ENCODE assay signal across 9 cellular contexts in the genomic region with DNA sequence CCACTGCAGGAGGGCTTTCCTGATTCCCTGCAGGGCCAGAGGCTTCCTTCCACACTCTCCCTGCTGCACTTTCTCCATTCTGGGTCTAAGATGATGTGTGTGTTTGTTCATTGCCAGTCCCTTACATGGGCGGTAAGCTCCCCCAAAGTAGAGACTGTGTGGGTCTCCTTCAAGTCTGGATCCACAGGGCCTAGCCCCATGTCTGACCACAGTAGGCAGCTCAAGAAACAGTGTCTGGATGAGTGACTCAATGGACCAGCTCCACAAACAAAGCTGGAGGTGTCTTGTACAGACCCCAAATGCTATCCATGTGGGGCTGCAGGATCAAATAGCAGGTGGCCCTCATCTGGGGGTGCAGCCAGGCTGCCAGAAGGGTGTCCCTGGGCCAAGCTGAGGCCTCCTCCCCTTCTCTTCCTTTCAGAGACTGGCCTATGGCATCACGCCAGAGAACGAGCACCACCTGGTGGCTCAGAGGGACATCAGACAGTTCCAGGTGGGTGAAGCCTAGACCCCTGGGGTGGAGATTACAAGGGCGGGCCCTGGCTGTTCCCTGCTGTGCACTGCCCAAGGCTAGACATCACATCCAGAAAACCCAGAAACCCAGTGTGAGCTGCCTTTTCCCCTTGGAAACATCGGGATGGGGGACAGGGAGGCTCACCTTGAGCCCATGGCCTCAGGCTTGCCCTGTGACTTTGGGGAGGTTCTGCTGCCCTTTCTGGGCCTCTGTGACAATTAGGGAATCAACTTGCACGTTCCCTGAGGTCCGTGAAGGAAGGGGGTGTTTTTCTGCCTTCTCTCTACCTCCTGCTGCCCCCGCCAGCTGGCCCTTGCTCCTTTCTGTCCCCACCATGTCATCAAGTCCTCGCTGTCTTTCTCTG. TPM values are rescaled to one million over a fixed set of nuclear protein-coding genes. Genes with fewer than 3 reads are reported as not detected.
DNase-seq lines count a peak whose midpoint lies in the region; ATAC-seq, FAIRE-seq and TF ChIP-seq lines count a peak whose summit lies in the region.
"Had no signal": no experiment of that assay in that cellular context is flagged by ENCODE, and none has a peak within 500 bp of the region (broad histone marks: within the 10 kb centered on the region; RNA-seq: fewer than 3 reads in every experiment).

No MANE protein-coding gene starts in this region.

- 14% methylated on average over 6 of the region's 9 CpGs for WGBS in HepG2 (ENCODE audit: low lambda C conversion rate)

- no peak overlapping the region for H2AFZ ChIP-seq in HepG2 (ENCODE audit: low read length)

- CTCF ChIA-PET in HepG2 (lab: Yijun Ruan, JAX; ENCODE audit: low intra/inter-chr PET ratio, low total read pairs), result interaction anchor here (1.1 to 9.3 kb wide), 9 partner anchors 11 to 236 kb away, joined by 3 to 423 read pairs (median 5); no protein-coding TSS in a partner anchor

- no peaks in the 10 kb centered on the region for H3K36me3 ChIP-seq in brain microvascular endothelial cell (replicated peaks)
- H3K36me3 ChIP-seq in HepG2 (replicated peaks in 1 of 2; ENCODE audit: control insufficient read depth in 1 of 2, insufficient read depth in 2 of 2, low read length in 2 of 2), result no peaks in the 10 kb centered on the region

- POLR2A ChIA-PET in HepG2 (lab: Yijun Ruan, JAX), result interaction anchor here (1.2 kb wide), 1 partner anchor 79 kb away, joined by 5 read pairs; no protein-coding TSS in a partner anchor

- intact Hi-C loops in HepG2 (cut with micrococcal nuclease; ENCODE audit: unreplicated experiment), result loop anchor here (1.0 kb wide), 2 partner anchors 53 to 78 kb away; no protein-coding TSS in a partner anchor

- H3K9ac ChIP-seq in HepG2 (ENCODE audit: insufficient read depth, low read depth, low read length), result no peak overlapping the region; the same call in 1 of the 2 replicates

- no TSS peak for BruUV-seq in HepG2 (replicated peaks; lab: Mats Ljungman, UMichigan)

- H3K4me3 ChIP-seq in brain microvascular endothelial cell (ENCODE audit: low read depth, low read length) (no peak overlapping the region), HepG2 (replicated peaks in 1 of 3; ENCODE audit: insufficient read depth in 1 of 3, low read depth in 2 of 3, low read length in 3 of 3) (no peak overlapping the region)
- H3K4me3 ChIP-seq: skin epidermis had no signal

- 0 out of 2 replicates have a peak, but pooled peaks cover 6% of the 10 kb centered on the region for H3K4me1 ChIP-seq in HepG2 (ENCODE audit: insufficient read depth, low read length)

- H3K9me3 ChIP-seq in HepG2 (ENCODE audit: low read length), result no peaks in the 10 kb centered on the region

- H3K79me2 ChIP-seq in HepG2 (ENCODE audit: insufficient read depth, low read length), result no peaks in the 10 kb centered on the region

- TF ChIP-seq POLR2A in HepG2 (IDR thresholded peaks at IDR 0.05; ENCODE audit: insufficient read depth in 1 of 2, low read depth in 2 of 2, low read length in 2 of 2), result no peak

- TF ChIP-seq RAD21 in HepG2 (CRISPR knock-in tag; IDR thresholded peaks at IDR 0.05), result peak; percentile 90

- H3K27ac ChIP-seq in brain microvascular endothelial cell (no peak overlapping the region), HepG2 (ENCODE audit: extremely low read length, insufficient read depth, low read length) (no peak overlapping the region)
- H3K27ac ChIP-seq: skin epidermis had no signal

- H3K27me3 ChIP-seq in brain microvascular endothelial cell (replicated peaks) (no peaks in the 10 kb centered on the region), HepG2 (ENCODE audit: control insufficient read depth in 1 of 2, insufficient read depth in 2 of 2, low read length in 2 of 2) (peaks cover 0 to 2% of the 10 kb centered on the region in 2 experiments; a peak in 1 of 5 replicates)

- peak; percentile 76 for TF ChIP-seq CTCF in brain microvascular endothelial cell (IDR thresholded peaks at IDR 0.05; ENCODE audit: low read depth, low read length, missing control alignments)
- peak; percentile 98 for TF ChIP-seq CTCF in HepG2 (CRISPR knock-in tag; IDR thresholded peaks at IDR 0.05)

- in situ Hi-C loops in brain microvascular endothelial cell (cut with HindIII; ENCODE audit: low pct_ligation_motif_present, low sequenced_read_pairs), result loop anchor here (25.0 kb wide), 1 partner anchor 239 kb away; no protein-coding TSS in a partner anchor
- in situ Hi-C loops in HepG2 (cut with HindIII; ENCODE audit: extremely low pct_ligation_motif_present, low pct_unique_long_range_greater_than_20kb), result loop anchor here (5.0 kb wide), 3 partner anchors 59 to 234 kb away; no protein-coding TSS in a partner anchor

- H3K4me2 ChIP-seq in HepG2 (ENCODE audit: low read depth, low read length), result peak overlapping the region; percentile 11; the same call in 1 of the 2 replicates

- ATAC-seq in GM19328 (IDR thresholded peaks at IDR 0.05; ENCODE audit: unreplicated experiment) (peak; percentile 81), HepG2 (peak; percentile 97)

- peak; percentile 64 for FAIRE-seq in HepG2 (lab: Jason Lieb, UNC)

- DNase-seq in D341Med (ENCODE audit: low spot score) (peak; percentile 48), HS-5 (ENCODE audit: low read depth) (peak; percentile 8), RPMI8226 (peak; percentile 78), brain microvascular endothelial cell (peak; percentile 20), HepG2 (ENCODE audit: low spot score) (peak; percentile 73), cerebellar nuclear complex (lab: John Stamatoyannopoulos, UW) (no peak)
- DNase-seq in stimulated activated CD8-positive, alpha-beta memory T cell treated with anti-CD3 and anti-CD28 coated beads, Interleukin-7, amount 100 ng/mL, for 48 hours (ENCODE audit: extremely low read depth in 1 of 2, low read depth in 1 of 2), result peak; percentile 6

- TF ChIP-seq EP300 in HepG2 (IDR thresholded peaks at IDR 0.05; ENCODE audit: low read depth in 2 of 2, low read length in 2 of 2), result no peak
- TF ChIP-seq EP300 in HepG2 (CRISPR knock-in tag; IDR thresholded peaks at IDR 0.05; ENCODE audit: borderline replicate concordance), result no peak

- no peaks in the 10 kb centered on the region for H4K20me1 ChIP-seq in HepG2 (ENCODE audit: insufficient read depth, low read length)

TF ChIP-seq in HepG2, 621 proteins besides CTCF, POLR2A, EP300 and RAD21 (continues in another document):
- TF ChIP-seq, protein P1, sequence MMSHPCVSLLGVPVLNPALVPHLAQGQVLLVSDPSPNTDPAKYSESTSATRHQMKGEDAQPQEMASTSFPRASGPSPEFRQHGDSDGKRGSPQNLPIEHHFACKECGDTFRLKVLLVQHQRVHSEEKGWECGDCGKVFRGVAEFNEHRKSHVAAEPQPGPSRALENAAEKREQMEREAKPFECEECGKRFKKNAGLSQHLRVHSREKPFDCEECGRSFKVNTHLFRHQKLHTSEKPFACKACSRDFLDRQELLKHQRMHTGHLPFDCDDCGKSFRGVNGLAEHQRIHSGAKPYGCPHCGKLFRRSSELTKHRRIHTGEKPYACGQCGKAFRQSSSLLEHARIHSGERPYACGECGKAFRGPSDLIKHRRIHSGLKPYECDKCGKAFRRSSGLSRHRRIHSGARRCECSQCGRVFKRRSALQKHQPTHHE (CRISPR knock-in tag; IDR thresholded peaks at IDR 0.05; ENCODE audit: borderline replicate concordance), result 0 out of 2 replicates have a peak, but pooled peaks have one; percentile 53
- TF ChIP-seq ZBTB7A (CRISPR knock-in tag; IDR thresholded peaks at IDR 0.05) (no peak), STAG1 (CRISPR knock-in tag; IDR thresholded peaks at IDR 0.05) (peak; percentile 95), ZNF670 (CRISPR knock-in tag; IDR thresholded peaks at IDR 0.05; ENCODE audit: borderline replicate concordance) (no peak), ZNF772 (CRISPR knock-in tag; IDR thresholded peaks at IDR 0.05) (0 out of 2 replicates have a peak, but pooled peaks have one; percentile 36), REPIN1 (CRISPR knock-in tag; IDR thresholded peaks at IDR 0.05; ENCODE audit: borderline replicate concordance, low read depth) (peak; percentile 57; the same call in 1 of the 2 replicates), CBX5 (CRISPR knock-in tag; IDR thresholded peaks at IDR 0.05; ENCODE audit: borderline replicate concordance) (peak; percentile 30; the same call in 1 of the 2 replicates), ARNT2 (CRISPR knock-in tag; IDR thresholded peaks at IDR 0.05; ENCODE audit: low read depth) (no peak)
- TF ChIP-seq, protein P2, sequence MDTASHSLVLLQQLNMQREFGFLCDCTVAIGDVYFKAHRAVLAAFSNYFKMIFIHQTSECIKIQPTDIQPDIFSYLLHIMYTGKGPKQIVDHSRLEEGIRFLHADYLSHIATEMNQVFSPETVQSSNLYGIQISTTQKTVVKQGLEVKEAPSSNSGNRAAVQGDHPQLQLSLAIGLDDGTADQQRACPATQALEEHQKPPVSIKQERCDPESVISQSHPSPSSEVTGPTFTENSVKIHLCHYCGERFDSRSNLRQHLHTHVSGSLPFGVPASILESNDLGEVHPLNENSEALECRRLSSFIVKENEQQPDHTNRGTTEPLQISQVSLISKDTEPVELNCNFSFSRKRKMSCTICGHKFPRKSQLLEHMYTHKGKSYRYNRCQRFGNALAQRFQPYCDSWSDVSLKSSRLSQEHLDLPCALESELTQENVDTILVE (CRISPR knock-in tag; IDR thresholded peaks at IDR 0.05), result 0 out of 2 replicates have a peak, but pooled peaks have one; percentile 34

RNA-seq across cellular contexts. Expression of gene SLC6A2, which starts 45.9 kb away (rescaled TPM):
- 0.65 and 0.66 TPM in 2 replicates for total RNA-seq in HepG2 (2016; rRNA removed; fragmentation: Illumina TruSeq; extraction: Trizol)
- 0.18 and 0.20 TPM in 2 replicates for total RNA-seq in HepG2 (2016; cell fraction: cytosol; rRNA removed; fragmentation: Illumina TruSeq; extraction: Trizol; ENCODE audit: low read depth)
- total RNA-seq in HepG2 (2016; cell fraction: insoluble cytoplasmic fraction; rRNA removed; fragmentation: Illumina TruSeq; extraction: Trizol), result 0.34 and 1.00 TPM in 2 replicates
- total RNA-seq in HepG2 (2016; cell fraction: membrane; rRNA removed; fragmentation: Illumina TruSeq; extraction: Trizol), result 0.19 and 0.59 TPM in 2 replicates
- total RNA-seq in HepG2 (2016; cell fraction: nucleus; rRNA removed; fragmentation: Illumina TruSeq; extraction: Trizol), result 1.0 and 2.1 TPM in 2 replicates
- 0.37 and 0.62 TPM in 2 replicates for polyA plus RNA-seq in HepG2 (2011; rRNA removed)
- 0.21 and 0.26 TPM in 2 replicates for polyA plus RNA-seq in HepG2 (2011; cell fraction: cytosol; rRNA removed)
- polyA plus RNA-seq in HepG2 (2011; cell fraction: nucleus; rRNA removed), result 2.4 and 2.6 TPM in 2 replicates
- polyA plus RNA-seq in HepG2 (2012), result 0.21 and 0.43 TPM in 2 replicates
- 0.05 and 0.15 TPM in 2 replicates for polyA plus RNA-seq in HepG2 (2016; cell fraction: cytosol; fragmentation: Illumina TruSeq; extraction: Trizol; ENCODE audit: low read depth)
- 0.37 and 0.40 TPM in 2 replicates for polyA plus RNA-seq in HepG2 (2016; cell fraction: insoluble cytoplasmic fraction; fragmentation: Illumina TruSeq; extraction: Trizol; ENCODE audit: low read depth)
- 0.27 and 0.29 TPM in 2 replicates for polyA plus RNA-seq in HepG2 (2016; cell fraction: membrane; fragmentation: Illumina TruSeq; extraction: Trizol; ENCODE audit: low read depth)
- polyA plus RNA-seq in HepG2 (2016; cell fraction: nucleus; fragmentation: Illumina TruSeq; extraction: Trizol; ENCODE audit: insufficient read depth, low read depth), result 1.8 and 2.2 TPM in 2 replicates
- polyA minus RNA-seq in HepG2 (2011; rRNA and poly(A)+ RNA removed; ENCODE audit: low replicate concordance), result 0.64 TPM in 1 of 2 replicates, not detected in the other
- polyA minus RNA-seq in HepG2 (2011; cell fraction: cytosol; rRNA and poly(A)+ RNA removed), result 0.18 TPM in 1 of 2 replicates, not detected in the other
- polyA minus RNA-seq in HepG2 (2011; cell fraction: nucleus; rRNA and poly(A)+ RNA removed), result 0.26 and 0.62 TPM in 2 replicates

Comparison
In these comparisons a context has a peak if more than half of its experiments do, and no peak if none do; other contexts are left out.
1. DNase-seq: peak in D341Med (single experiment), HS-5 (single experiment), RPMI8226 (single experiment), brain microvascular endothelial cell (single experiment), HepG2 (single experiment) and stimulated activated CD8-positive, alpha-beta memory T cell treated with anti-CD3 and anti-CD28 coated beads, Interleukin-7, amount 100 ng/mL, for 48 hours (2 of 2); none in cerebellar nuclear complex (0 of 2).